ENCODE assay signal across 8 cellular contexts in genomic region chr17:81666092-81666341, GRCh38. TPM values are rescaled to one million over a fixed set of nuclear protein-coding genes. Genes with fewer than 3 reads are reported as not detected.
DNase-seq lines count a peak whose midpoint lies in the region; ATAC-seq and TF ChIP-seq lines count a peak whose summit lies in the region.

No MANE protein-coding gene starts in this region.

- H3K9ac ChIP-seq in BLaER1 = peak overlapping the region; percentile 99
- H3K9ac ChIP-seq in endocrine pancreas (ENCODE audit: control insufficient read depth, insufficient read depth, low read length) = peak overlapping the region; percentile 94

- DNase-seq in RWPE2 (ENCODE audit: low spot score) (no peak), GM10266 (ENCODE audit: extremely low spot score) (no peak), NCI-H187 (lab: John Stamatoyannopoulos, UW) (no peak), EL (no peak)
- DNase-seq in naive thymus-derived CD8-positive, alpha-beta T cell = peak in 1 of 10 donors; percentile 28

- H3K9me3 ChIP-seq in BLaER1 = no peaks in the 10 kb centered on the region
- H3K9me3 ChIP-seq in RWPE2 (ENCODE audit: severe bottlenecking) = no peaks in the 10 kb centered on the region
- no peaks in the 10 kb centered on the region for H3K9me3 ChIP-seq in endocrine pancreas (ENCODE audit: control insufficient read depth, low read length)

- peak overlapping the region; percentile 89 to 98 (median 96) for H3K27ac Mint-ChIP-seq in naive thymus-derived CD8-positive, alpha-beta T cell

- POLR2A ChIA-PET in naive thymus-derived CD8-positive, alpha-beta T cell (lab: Charles Lee) = interaction anchor here (0.7 to 7.6 kb wide), 13 partner anchors 9 to 195 kb away, joined by 3 to 80 read pairs (median 4); partner anchors contain the start of genes ARL16, FAAP100, HGS and MRPL12

- H3K4me1 ChIP-seq in BLaER1 = peaks cover 53% of the 10 kb centered on the region
- peaks cover 10% of the 10 kb centered on the region for H3K4me1 ChIP-seq in RWPE2 (ENCODE audit: insufficient read depth, poor library complexity, severe bottlenecking)
- no peaks in the 10 kb centered on the region for H3K4me1 ChIP-seq in endocrine pancreas (ENCODE audit: control insufficient read depth, insufficient read depth, low read length)

- H3K27ac ChIP-seq in BLaER1 (peak overlapping the region; percentile 99), RWPE2 (ENCODE audit: poor library complexity, severe bottlenecking) (peak overlapping the region; percentile 75)

- peak; percentile 13 for ATAC-seq in GM21576 (IDR thresholded peaks at IDR 0.05; ENCODE audit: unreplicated experiment)
- ATAC-seq in RWPE2 (ENCODE audit: low read depth) = no peak; the same call in 2 of the 3 replicates
- ATAC-seq in naive thymus-derived CD8-positive, alpha-beta T cell = peak; percentile 13 to 35

- peak overlapping the region; percentile 99 for H3K4me2 ChIP-seq in BLaER1

- H3K9me3 Mint-ChIP-seq in naive thymus-derived CD8-positive, alpha-beta T cell = no peaks in the 10 kb centered on the region

- TF ChIP-seq CTCF in RWPE2 (IDR thresholded peaks at IDR 0.05; ENCODE audit: poor library complexity, severe bottlenecking) (no peak), GM10266 (IDR thresholded peaks at IDR 0.05; ENCODE audit: control insufficient read depth, insufficient read depth, low read depth, missing control alignments) (no peak)

- H3K27me3 ChIP-seq in BLaER1 = no peaks in the 10 kb centered on the region
- no peaks in the 10 kb centered on the region for H3K27me3 ChIP-seq in RWPE2 (ENCODE audit: insufficient read depth, poor library complexity, severe bottlenecking)
- H3K27me3 ChIP-seq in endocrine pancreas (ENCODE audit: control insufficient read depth, insufficient read depth, low read length) = no peaks in the 10 kb centered on the region

- H3K4me3 Mint-ChIP-seq in naive thymus-derived CD8-positive, alpha-beta T cell = peak overlapping the region; percentile 82 to 98 (median 94)

- peaks cover 0 to 1% (median 0%) of the 10 kb centered on the region in 5 donors for H3K27me3 Mint-ChIP-seq in naive thymus-derived CD8-positive, alpha-beta T cell

- peaks cover 51% of the 10 kb centered on the region for H3K36me3 ChIP-seq in BLaER1
- H3K36me3 ChIP-seq in RWPE2 (ENCODE audit: low read depth) = peaks cover 44% of the 10 kb centered on the region
- H3K36me3 ChIP-seq in endocrine pancreas (ENCODE audit: control insufficient read depth, insufficient read depth, low read length) = no peaks in the 10 kb centered on the region

- H3K4me3 ChIP-seq in BLaER1 = peak overlapping the region; percentile 100
- H3K4me3 ChIP-seq in RWPE2 (ENCODE audit: severe bottlenecking) = peak overlapping the region; percentile 69
- H3K4me3 ChIP-seq in endocrine pancreas (ENCODE audit: control insufficient read depth, insufficient read depth, low read length) = peak overlapping the region; percentile 65

- H3K4me1 Mint-ChIP-seq in naive thymus-derived CD8-positive, alpha-beta T cell = peaks cover 16 to 58% (median 39%) of the 10 kb centered on the region in 4 donors

- H4K20me1 ChIP-seq in BLaER1 = peaks cover 9% of the 10 kb centered on the region; the same call in 1 of the 2 replicates

- H3K36me3 Mint-ChIP-seq in naive thymus-derived CD8-positive, alpha-beta T cell = peaks cover 0 to 29% (median 3%) of the 10 kb centered on the region in 3 donors

RNA-seq across cellular contexts. Expression of gene OXLD1, which starts 0.4 kb away (rescaled TPM):
- 10 to 100 TPM; 69.4 to 71.7 TPM for total RNA-seq in naive thymus-derived CD8-positive, alpha-beta T cell
- polyA plus RNA-seq in naive thymus-derived CD8-positive, alpha-beta T cell = 100 to 1,000 TPM in 1 of 3 donors, 10 to 100 TPM in 2; 67.6 to 110 (median 98.3) TPM

RNA-seq across cellular contexts. Expression of gene CCDC137, which starts 0.5 kb away (rescaled TPM):
- total RNA-seq in naive thymus-derived CD8-positive, alpha-beta T cell = 10 to 100 TPM; 23.5 to 30.2 TPM
- polyA plus RNA-seq in naive thymus-derived CD8-positive, alpha-beta T cell = 10 to 100 TPM; 11.0 to 23.9 (median 11.1) TPM

RNA-seq across cellular contexts. Expression of gene PDE6G, which starts 9.7 kb away (rescaled TPM):
- 1 to 10 TPM; 5.8 to 7.8 TPM for total RNA-seq in naive thymus-derived CD8-positive, alpha-beta T cell
- 10 to 100 TPM in 2 of 3 donors, 1 to 10 TPM in 1; 4.6 to 19.6 (median 15.3) TPM for polyA plus RNA-seq in naive thymus-derived CD8-positive, alpha-beta T cell

RNA-seq across cellular contexts. Expression of gene ARL16, which starts 17.6 kb away (rescaled TPM):
- total RNA-seq in naive thymus-derived CD8-positive, alpha-beta T cell = 10 to 100 TPM; 23.4 to 26.8 TPM
- polyA plus RNA-seq in naive thymus-derived CD8-positive, alpha-beta T cell = 10 to 100 TPM; 26.0 to 39.3 (median 32.9) TPM

RNA-seq across cellular contexts. Expression of gene HGS, which starts 17.8 kb away (rescaled TPM):
- 100 to 1,000 TPM; 151 to 154 TPM for total RNA-seq in naive thymus-derived CD8-positive, alpha-beta T cell
- polyA plus RNA-seq in naive thymus-derived CD8-positive, alpha-beta T cell = 10 to 100 TPM; 15.4 to 31.1 (median 21.7) TPM
